8 cellular contexts compared by ENCODE assay signal in the genomic region with DNA sequence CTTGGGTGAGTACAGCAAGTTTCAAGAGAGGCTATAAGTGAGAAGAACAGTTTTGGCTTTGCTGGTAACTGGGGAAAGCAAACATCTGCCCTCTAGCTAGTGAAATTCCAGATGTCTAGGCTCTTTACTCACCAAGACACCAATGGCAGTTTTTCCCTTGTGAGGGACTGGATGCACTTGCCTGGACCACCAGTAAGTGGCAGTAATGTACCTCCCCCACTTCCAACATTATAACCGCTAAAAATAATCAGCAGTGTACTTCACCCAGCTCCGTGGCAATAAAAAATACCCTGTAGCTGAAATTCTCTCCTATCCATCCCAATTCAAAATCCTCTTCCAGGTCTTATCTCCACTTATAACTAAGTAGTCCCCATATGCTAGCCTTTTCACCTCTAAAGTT.
DNase-seq lines count a peak whose midpoint lies in the region; ATAC-seq and TF ChIP-seq lines count a peak whose summit lies in the region.

No MANE protein-coding gene starts in this region.

- H3K27ac ChIP-seq in Peyer's patch (no peak overlapping the region), esophagus squamous epithelium (peak overlapping the region in 3 of 4 donors; percentile 8 to 39 (median 37))

- DNase-seq in AG08396 (ENCODE audit: low spot score) (peak; percentile 54), Peyer's patch (no peak), esophagus squamous epithelium (lab: John Stamatoyannopoulos, UW) (no peak), activated gamma-delta T cell treated with Interleukin-2 at 50 U/mL for 16 hours (no peak), NCI-H128 (lab: John Stamatoyannopoulos, UW; ENCODE audit: unreplicated experiment) (no peak)
- no peak for DNase-seq in natural killer cell treated with Interleukin-12 subunit alpha and Interleukin-12 subunit beta and Interleukin-15 and Interleukin-18, amount 100 ng/mL, for 72 hours (ENCODE audit: low spot score)

- intact Hi-C loops in esophagus squamous epithelium (cut with DNase I): no loop called here

- peak; percentile 75 for ATAC-seq in HG03097 (IDR thresholded peaks at IDR 0.05; ENCODE audit: low FRiP score, unreplicated experiment)
- peak in 1 of 2 donors; percentile 61 for ATAC-seq in natural killer cell treated with Interleukin-12 subunit alpha and Interleukin-12 subunit beta and Interleukin-15 and Interleukin-18, amount 100 ng/mL, for 72 hours

- no peaks in the 10 kb centered on the region for H3K27me3 ChIP-seq in Peyer's patch
- no peaks in the 10 kb centered on the region for H3K27me3 ChIP-seq in esophagus squamous epithelium

- peaks cover 25 to 32% of the 10 kb centered on the region in 2 donors for H3K4me1 Mint-ChIP-seq in natural killer cell treated with Interleukin-12 subunit alpha and Interleukin-12 subunit beta and Interleukin-15 and Interleukin-18, amount 100 ng/mL, for 72 hours (ENCODE audit: low read depth in 2 of 2)

- H3K4me3 Mint-ChIP-seq in natural killer cell treated with Interleukin-12 subunit alpha and Interleukin-12 subunit beta and Interleukin-15 and Interleukin-18, amount 100 ng/mL, for 72 hours: peak overlapping the region; percentile 11

- H3K27ac Mint-ChIP-seq in natural killer cell treated with Interleukin-12 subunit alpha and Interleukin-12 subunit beta and Interleukin-15 and Interleukin-18, amount 100 ng/mL, for 72 hours: peak overlapping the region; percentile 39 to 62

- H3K4me1 ChIP-seq in Peyer's patch (no peaks in the 10 kb centered on the region), esophagus squamous epithelium (no peaks in the 10 kb centered on the region)

- peaks cover 14% of the 10 kb centered on the region for H3K36me3 Mint-ChIP-seq in natural killer cell treated with Interleukin-12 subunit alpha and Interleukin-12 subunit beta and Interleukin-15 and Interleukin-18, amount 100 ng/mL, for 72 hours

- H3K9me3 ChIP-seq in Peyer's patch: peaks cover 0 to 3% (median 0%) of the 10 kb centered on the region in 4 donors
- H3K9me3 ChIP-seq in esophagus squamous epithelium: no peaks in the 10 kb centered on the region

- WGBS in esophagus squamous epithelium, 2 donors: 17 to 20% methylated on average over 2 of the region's 2 CpGs

- no peaks in the 10 kb centered on the region for H3K27me3 Mint-ChIP-seq in natural killer cell treated with Interleukin-12 subunit alpha and Interleukin-12 subunit beta and Interleukin-15 and Interleukin-18, amount 100 ng/mL, for 72 hours

- H3K4me3 ChIP-seq in GM12875 (ENCODE audit: low read depth, low read length) (no peak overlapping the region), Peyer's patch (no peak overlapping the region), esophagus squamous epithelium (no peak overlapping the region)

- no peaks in the 10 kb centered on the region for H3K36me3 ChIP-seq in Peyer's patch
- H3K36me3 ChIP-seq in esophagus squamous epithelium: no peaks in the 10 kb centered on the region

- no peak for TF ChIP-seq POLR2A in Peyer's patch (IDR thresholded peaks at IDR 0.05)
- TF ChIP-seq POLR2A in esophagus squamous epithelium (IDR thresholded peaks at IDR 0.05): no peak

- H3K9me3 Mint-ChIP-seq in natural killer cell treated with Interleukin-12 subunit alpha and Interleukin-12 subunit beta and Interleukin-15 and Interleukin-18, amount 100 ng/mL, for 72 hours: no peaks in the 10 kb centered on the region

- TF ChIP-seq CTCF in GM12875 (IDR thresholded peaks at IDR 0.05; ENCODE audit: borderline replicate concordance, insufficient read depth, low read depth, low read length): peak; percentile 85
- TF ChIP-seq CTCF in Peyer's patch (IDR thresholded peaks at IDR 0.05): peak in 4 of 6 experiments; percentile 22 to 36 (median 26)
- TF ChIP-seq CTCF in esophagus squamous epithelium (IDR thresholded peaks at IDR 0.05): peak in 4 of 6 experiments; percentile 40 to 58 (median 44)

Comparison
In these comparisons a context has a peak if more than half of its experiments do, and no peak if none do; other contexts are left out.
1. CTCF ChIP-seq: peak in every context shown above with its lines; median percentile 85 in GM12875; 44 in esophagus squamous epithelium; 26 in Peyer's patch.
2. H3K27ac ChIP-seq: peak in esophagus squamous epithelium (3 of 4); none in Peyer's patch (0 of 4).